Comparison of ENCODE assay signal across 9 cellular contexts in genomic region chr10:3472705-3473078, GRCh38.
DNase-seq lines count a peak whose midpoint lies in the region; ATAC-seq and TF ChIP-seq lines count a peak whose summit lies in the region.
"Had no signal": no experiment of that assay in that cellular context is flagged by ENCODE, and none has a peak within 500 bp of the region (broad histone marks: within the 10 kb centered on the region; RNA-seq: fewer than 3 reads in every experiment).

No MANE protein-coding gene starts in this region.

- POLR2A ChIA-PET in activated CD4-positive, alpha-beta T cell treated with anti-CD3 and anti-CD28 coated beads for 36 hours (lab: Charles Lee) = no interaction called here

- peaks cover 1% of the 10 kb centered on the region for H3K27me3 Mint-ChIP-seq in activated CD4-positive, alpha-beta T cell treated with anti-CD3 and anti-CD28 coated beads for 36 hours

- peak overlapping the region; percentile 57 for H3K4me3 Mint-ChIP-seq in activated CD4-positive, alpha-beta T cell treated with anti-CD3 and anti-CD28 coated beads for 36 hours

- H3K27ac ChIP-seq in ascending aorta (peak overlapping the region; percentile 6 to 44), thoracic aorta (peak overlapping the region in 1 of 2 donors; percentile 19)

- no peaks in the 10 kb centered on the region for H3K9me3 Mint-ChIP-seq in activated CD4-positive, alpha-beta T cell treated with anti-CD3 and anti-CD28 coated beads for 36 hours (ENCODE audit: low read depth)

- H3K4me1 Mint-ChIP-seq in activated CD4-positive, alpha-beta T cell treated with anti-CD3 and anti-CD28 coated beads for 36 hours = peaks cover 45% of the 10 kb centered on the region

- ATAC-seq in activated CD4-positive, alpha-beta T cell treated with anti-CD3 and anti-CD28 coated beads for 36 hours = no peak
- ATAC-seq in thoracic aorta (ENCODE audit: insufficient number of reproducible peaks, low FRiP score, low read depth) = no peak
- ATAC-seq in GM19328 (IDR thresholded peaks at IDR 0.05; ENCODE audit: unreplicated experiment) = no peak
- no peak for ATAC-seq in GM18858 (IDR thresholded peaks at IDR 0.05; ENCODE audit: unreplicated experiment)

- no peak for DNase-seq in activated CD4-positive, alpha-beta T cell treated with anti-CD3 and anti-CD28 coated beads for 36 hours
- no peak for DNase-seq in activated CD4-positive, alpha-beta T cell treated with anti-CD3 and anti-CD28 coated beads for 1 hour
- DNase-seq in ascending aorta (ENCODE audit: low spot score in 2 of 2) (no peak), kidney tubule cell (ENCODE audit: low spot score) (peak; percentile 99), thoracic aorta (ENCODE audit: low spot score) (no peak), nucleus accumbens (lab: John Stamatoyannopoulos, UW) (no peak)
- DNase-seq: BE2C had no signal

- no peak for TF ChIP-seq CTCF in ascending aorta (IDR thresholded peaks at IDR 0.05)
- no peak for TF ChIP-seq CTCF in thoracic aorta (IDR thresholded peaks at IDR 0.05)

- H3K9me3 ChIP-seq in ascending aorta = no peaks in the 10 kb centered on the region
- H3K9me3 ChIP-seq in thoracic aorta = no peaks in the 10 kb centered on the region
- H3K9me3 ChIP-seq: BE2C had no signal

- H3K36me3 ChIP-seq in ascending aorta = no peaks in the 10 kb centered on the region
- no peaks in the 10 kb centered on the region for H3K36me3 ChIP-seq in thoracic aorta
- H3K36me3 ChIP-seq: BE2C had no signal

- H3K4me1 ChIP-seq in ascending aorta = peaks cover 0 to 27% of the 10 kb centered on the region in 2 donors
- H3K4me1 ChIP-seq in thoracic aorta (ENCODE audit: control insufficient read depth in 1 of 2, low read depth in 2 of 2) = peaks cover 16 to 32% of the 10 kb centered on the region in 2 donors
- H3K4me1 ChIP-seq: BE2C had no signal

- no peaks in the 10 kb centered on the region for H3K36me3 Mint-ChIP-seq in activated CD4-positive, alpha-beta T cell treated with anti-CD3 and anti-CD28 coated beads for 36 hours (ENCODE audit: low read depth)

- peak overlapping the region; percentile 6 to 29 for H3K4me3 ChIP-seq in ascending aorta
- peak overlapping the region; percentile 46 for H3K4me3 ChIP-seq in thoracic aorta

- peak overlapping the region; percentile 65 for H3K27ac Mint-ChIP-seq in activated CD4-positive, alpha-beta T cell treated with anti-CD3 and anti-CD28 coated beads for 36 hours

- intact Hi-C loops in activated CD4-positive, alpha-beta T cell treated with anti-CD3 and anti-CD28 coated beads for 36 hours (cut with DNase I, micrococcal nuclease) = no loop called here
- intact Hi-C loops in ascending aorta (cut with DNase I) = no loop called here

- no peaks in the 10 kb centered on the region for H3K27me3 ChIP-seq in ascending aorta
- H3K27me3 ChIP-seq in thoracic aorta (replicated peaks; ENCODE audit: insufficient read depth) = no peaks in the 10 kb centered on the region
- H3K27me3 ChIP-seq: BE2C had no signal

- CTCF ChIA-PET in activated CD4-positive, alpha-beta T cell treated with anti-CD3 and anti-CD28 coated beads for 36 hours (lab: Charles Lee) = interaction anchor here (1.0 kb wide), 1 partner anchor 95 kb away, joined by 3 read pairs; no protein-coding TSS in a partner anchor
